Comparison of ENCODE assay signal across 19 cellular contexts in genomic region chr17:4880850-4881249, GRCh38. TPM values are rescaled to one million over a fixed set of nuclear protein-coding genes. Genes with fewer than 3 reads are reported as not detected.
DNase-seq lines count a peak whose midpoint lies in the region; ATAC-seq and TF ChIP-seq lines count a peak whose summit lies in the region.
"Had no signal": no experiment of that assay in that cellular context is flagged by ENCODE, and none has a peak within 500 bp of the region (broad histone marks: within the 10 kb centered on the region; RNA-seq: fewer than 3 reads in every experiment).

No MANE protein-coding gene starts in this region.

- no peak overlapping the region for H3K4me3 ChIP-seq in RWPE2 (ENCODE audit: severe bottlenecking)
- H3K4me3 ChIP-seq: A549 had no signal

- H3K36me3 Mint-ChIP-seq in endothelial cell (ENCODE audit: low read depth, unreplicated experiment), result peaks cover 41% of the 10 kb centered on the region
- peaks cover 9% of the 10 kb centered on the region for H3K36me3 Mint-ChIP-seq in mesothelial cell of epicardium
- peaks cover 0 to 45% (median 14%) of the 10 kb centered on the region in 3 donors for H3K36me3 Mint-ChIP-seq in naive thymus-derived CD8-positive, alpha-beta T cell

- H3K27ac ChIP-seq in RWPE2 (ENCODE audit: poor library complexity, severe bottlenecking) (no peak overlapping the region), temporal lobe (ENCODE audit: low read depth, low read length) (peak overlapping the region; percentile 82)
- H3K27ac ChIP-seq: A549 had no signal

- peaks cover 81% of the 10 kb centered on the region for H3K36me3 ChIP-seq in RWPE2 (ENCODE audit: low read depth)

- H3K9me3 Mint-ChIP-seq in endothelial cell (ENCODE audit: unreplicated experiment) (no peaks in the 10 kb centered on the region), mesothelial cell of epicardium (no peaks in the 10 kb centered on the region)
- no peaks in the 10 kb centered on the region for H3K9me3 Mint-ChIP-seq in naive thymus-derived CD8-positive, alpha-beta T cell
- H3K9me3 Mint-ChIP-seq: CD4-positive, alpha-beta T cell had no signal

- H3K27ac Mint-ChIP-seq in endothelial cell (ENCODE audit: unreplicated experiment) (peak overlapping the region; percentile 24), mesothelial cell of epicardium (peak overlapping the region; percentile 79)
- peak overlapping the region in 1 of 10 donors; percentile 67 for H3K27ac Mint-ChIP-seq in naive thymus-derived CD8-positive, alpha-beta T cell
- H3K27ac Mint-ChIP-seq: CD4-positive, alpha-beta T cell had no signal

- H3K27me3 ChIP-seq in RWPE2 (ENCODE audit: insufficient read depth, poor library complexity, severe bottlenecking), result no peaks in the 10 kb centered on the region

- POLR2A ChIA-PET in naive thymus-derived CD8-positive, alpha-beta T cell (lab: Charles Lee), result interaction anchor here (0.7 to 1.3 kb wide), 4 partner anchors 25 to 177 kb away, joined by 3 to 5 read pairs (median 4); partner anchors contain the start of genes ARRB2 and MED11

- H3K4me1 ChIP-seq in RWPE2 (ENCODE audit: insufficient read depth, poor library complexity, severe bottlenecking), result no peaks in the 10 kb centered on the region
- H3K4me1 ChIP-seq: A549, Caco-2 had no signal

- no peak for ATAC-seq in RWPE2 (ENCODE audit: low read depth)
- ATAC-seq in naive thymus-derived CD8-positive, alpha-beta T cell, result no peak

- H3K4me1 Mint-ChIP-seq in endothelial cell (ENCODE audit: unreplicated experiment) (peaks cover 6% of the 10 kb centered on the region), mesothelial cell of epicardium (peaks cover 9% of the 10 kb centered on the region)
- peaks cover 0 to 4% (median 1%) of the 10 kb centered on the region in 4 donors for H3K4me1 Mint-ChIP-seq in naive thymus-derived CD8-positive, alpha-beta T cell

- no peaks in the 10 kb centered on the region for H3K9me3 ChIP-seq in RWPE2 (ENCODE audit: severe bottlenecking)
- H3K9me3 ChIP-seq: A549, Caco-2 had no signal

- peaks cover 6% of the 10 kb centered on the region for H3K27me3 Mint-ChIP-seq in endothelial cell (ENCODE audit: unreplicated experiment)
- H3K27me3 Mint-ChIP-seq in mesothelial cell of epicardium (ENCODE audit: low read depth), result no peaks in the 10 kb centered on the region
- no peaks in the 10 kb centered on the region for H3K27me3 Mint-ChIP-seq in naive thymus-derived CD8-positive, alpha-beta T cell
- H3K27me3 Mint-ChIP-seq: CD4-positive, alpha-beta T cell had no signal

- DNase-seq in RWPE2 (ENCODE audit: low spot score), result peak; percentile 38
- no peak for DNase-seq in endothelial cell (ENCODE audit: low spot score)
- DNase-seq in mesothelial cell of epicardium (ENCODE audit: low spot score in 2 of 2, unreplicated experiment in 2 of 2), result no peak
- DNase-seq in naive thymus-derived CD8-positive, alpha-beta T cell, result no peak
- no peak for DNase-seq in NCI-H2227 treated with DMSO at 0.1 percent for 48 hours (lab: John Stamatoyannopoulos, UW)
- DNase-seq in T-helper 9 cell, result no peak
- DNase-seq: Caco-2; CD4-positive, alpha-beta T cell; KBM-7; NCI-H1105; NCI-H2081 treated with DMSO at 0.1 percent for 48 hours; NCI-H510A treated with DMSO at 0.1 percent for 48 hours; PC-3; RPMI8226 had no signal

- H3K4me3 Mint-ChIP-seq in endothelial cell (ENCODE audit: unreplicated experiment) (peak overlapping the region; percentile 73), mesothelial cell of epicardium (no peak overlapping the region)
- no peak overlapping the region for H3K4me3 Mint-ChIP-seq in naive thymus-derived CD8-positive, alpha-beta T cell
- H3K4me3 Mint-ChIP-seq: CD4-positive, alpha-beta T cell had no signal

- TF ChIP-seq CTCF in RWPE2 (IDR thresholded peaks at IDR 0.05; ENCODE audit: poor library complexity, severe bottlenecking) (no peak), endothelial cell (IDR thresholded peaks at IDR 0.05; ENCODE audit: unreplicated experiment) (no peak), mesothelial cell of epicardium (IDR thresholded peaks at IDR 0.05; ENCODE audit: unreplicated experiment) (no peak)

RNA-seq across cellular contexts. Expression of gene C17orf107, which starts 18.5 kb away (rescaled TPM):
- total RNA-seq in endothelial cell (ENCODE audit: unreplicated experiment) (2.3 TPM), mesothelial cell of epicardium (8.6 to 9.3 TPM (median 9.2 TPM) in 3 replicates), temporal lobe (3.7 TPM)
- total RNA-seq in naive thymus-derived CD8-positive, alpha-beta T cell, result 1 to 10 TPM; 5.7 TPM
- 1 to 10 TPM; 1.5 to 1.8 (median 1.6) TPM for polyA plus RNA-seq in naive thymus-derived CD8-positive, alpha-beta T cell

RNA-seq across cellular contexts. Expression of gene CHRNE, which starts 22.0 kb away (rescaled TPM):
- total RNA-seq in endothelial cell (ENCODE audit: unreplicated experiment) (1.2 TPM), mesothelial cell of epicardium (1.5 to 1.9 TPM (median 1.7 TPM) in 3 replicates), temporal lobe (0.25 TPM)
- 1 to 10 TPM in 1 of 2 experiments, under 1 TPM in 1; 0.94 to 1.3 TPM for total RNA-seq in naive thymus-derived CD8-positive, alpha-beta T cell
- under 1 TPM; 0.19 to 0.58 (median 0.20) TPM for polyA plus RNA-seq in naive thymus-derived CD8-positive, alpha-beta T cell
- total RNA-seq: Caco-2 had no signal

RNA-seq across cellular contexts. Expression of gene MINK1, which starts 47.7 kb away (rescaled TPM):
- total RNA-seq in endothelial cell (ENCODE audit: unreplicated experiment), result 176 TPM
- total RNA-seq in mesothelial cell of epicardium, result 113 to 117 TPM (median 114 TPM) in 3 replicates
- total RNA-seq in temporal lobe, result 22.9 TPM
- total RNA-seq in naive thymus-derived CD8-positive, alpha-beta T cell, result 100 to 1,000 TPM; 110 to 117 TPM
- 10 to 100 TPM in 1 of 3 donors, 1 to 10 TPM in 2; 4.1 to 12.9 (median 8.1) TPM for polyA plus RNA-seq in naive thymus-derived CD8-positive, alpha-beta T cell

RNA-seq across cellular contexts. Expression of gene GP1BA, which starts 51.2 kb away (rescaled TPM):
- total RNA-seq in endothelial cell (ENCODE audit: unreplicated experiment) (1.3 TPM), mesothelial cell of epicardium (not detected in 3 replicates), temporal lobe (not detected)
- not detected for total RNA-seq in naive thymus-derived CD8-positive, alpha-beta T cell
- polyA plus RNA-seq in naive thymus-derived CD8-positive, alpha-beta T cell, result under 1 TPM in 2 of 3 donors, not detected in 1; 0.08 to 0.13 TPM
- total RNA-seq: Caco-2; CD4-positive, alpha-beta T cell; H1; HepG2; PC-3 had no signal
- polyA plus RNA-seq: A549, BJ, H1, HepG2 had no signal

RNA-seq across cellular contexts. Expression of gene SLC25A11, which starts 59.0 kb away (rescaled TPM):
- total RNA-seq in endothelial cell (ENCODE audit: unreplicated experiment) (47.5 TPM), mesothelial cell of epicardium (52.5 to 54.2 TPM (median 53.9 TPM) in 3 replicates), temporal lobe (41.8 TPM)
- total RNA-seq in naive thymus-derived CD8-positive, alpha-beta T cell, result 10 to 100 TPM; 42.5 to 45.0 TPM
- 10 to 100 TPM; 75.3 to 78.6 (median 77.6) TPM for polyA plus RNA-seq in naive thymus-derived CD8-positive, alpha-beta T cell
